ENCODE assay signal across 9 cellular contexts in the genomic region with DNA sequence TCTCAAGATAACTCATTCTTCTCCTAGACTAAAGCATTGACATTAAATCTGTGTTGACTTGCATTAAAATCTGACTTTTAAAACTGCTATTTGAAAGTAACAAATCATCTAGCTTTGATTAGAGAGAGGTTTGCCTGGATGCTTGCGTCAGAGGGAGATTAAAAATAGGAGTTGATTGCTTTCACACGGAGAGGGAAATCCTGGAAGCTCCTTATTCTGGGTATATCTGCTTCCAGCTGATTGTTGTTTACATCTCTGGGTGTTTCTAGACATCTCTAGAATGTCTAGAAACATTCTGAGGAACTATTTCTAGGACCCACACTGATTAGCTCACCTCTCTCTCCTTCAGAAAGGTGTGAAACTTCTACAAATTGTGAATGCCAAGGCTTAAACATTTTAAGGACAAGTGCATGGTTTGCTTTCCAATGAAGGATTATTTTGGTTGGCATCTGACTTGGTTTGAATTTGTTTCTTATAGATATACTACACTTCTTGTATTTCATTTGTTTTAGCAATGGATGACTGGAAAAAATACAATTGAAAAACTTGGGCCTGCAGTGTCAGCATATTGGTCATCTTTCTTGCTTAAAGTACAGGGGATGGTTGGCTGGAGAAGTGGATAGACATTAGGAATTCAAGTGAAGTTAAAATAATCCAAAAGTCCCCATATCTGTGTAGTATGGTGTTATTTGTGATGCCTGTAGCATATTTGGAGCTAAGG. TPM values are rescaled to one million over a fixed set of nuclear protein-coding genes. Genes with fewer than 3 reads are reported as not detected.
A peak's percentile ranks its signal among the peaks of the same experiment; 100 is the strongest.
DNase-seq lines count a peak whose midpoint lies in the region; ATAC-seq and TF ChIP-seq lines count a peak whose summit lies in the region.
"Had no signal": no experiment of that assay in that cellular context is flagged by ENCODE, and none has a peak within 500 bp of the region (broad histone marks: within the 10 kb centered on the region; RNA-seq: fewer than 3 reads in every experiment).

No MANE protein-coding gene starts in this region.

- dilution Hi-C loops in mammary epithelial cell (cut with HindIII; ENCODE audit: low sequenced_read_pairs) = no loop called here

- no peak overlapping the region for H2AFZ ChIP-seq in mammary epithelial cell (ENCODE audit: low read depth, low read length)

- peak overlapping the region; percentile 86 for H3K4me2 ChIP-seq in mammary epithelial cell (ENCODE audit: insufficient read depth, low read depth, low read length)

- H3K4me3 ChIP-seq in heart left ventricle (peak overlapping the region in 9 of 12 donors; percentile 69 to 97 (median 79)), mammary epithelial cell (replicated peaks in 1 of 3; ENCODE audit: insufficient read depth in 1 of 3, low read depth in 2 of 3, low read length in 3 of 3) (peak overlapping the region; percentile 73 to 97 (median 92)), mesodermal cell (ENCODE audit: extremely low read depth, insufficient read depth, low read length, poor library complexity, severe bottlenecking) (peak overlapping the region; percentile 89), transverse colon (peak overlapping the region in 3 of 4 donors; percentile 68 to 80 (median 78))

- H4K20me1 ChIP-seq in mammary epithelial cell (ENCODE audit: insufficient read depth, low read length) = no peaks in the 10 kb centered on the region

- H3K9me3 ChIP-seq in heart left ventricle (no peaks in the 10 kb centered on the region), mammary epithelial cell (replicated peaks; ENCODE audit: insufficient read depth, low read length) (no peaks in the 10 kb centered on the region), mesodermal cell (ENCODE audit: control insufficient read depth, low read length) (no peaks in the 10 kb centered on the region), transverse colon (no peaks in the 10 kb centered on the region)

- in situ Hi-C loops in mammary epithelial cell (cut with MboI; ENCODE audit: low sequenced_read_pairs in 2 of 2) (loop anchor here in 1 of 2 donors (5.0 kb wide), 2 partner anchors 65 to 130 kb away; no protein-coding TSS in a partner anchor), transverse colon (cut with MboI; ENCODE audit: low pct_ligation_motif_present in 1 of 4, low pct_unique_long_range_greater_than_20kb in 1 of 4, low sequenced_read_pairs in 3 of 4) (loop anchor here in 3 of 4 donors (5.0 to 10.0 kb wide), 2 partner anchors 128 to 130 kb away; no protein-coding TSS in a partner anchor)

- H3K27me3 ChIP-seq in heart left ventricle = no peaks in the 10 kb centered on the region
- H3K27me3 ChIP-seq in mammary epithelial cell (ENCODE audit: insufficient read depth, low read length) = no peaks in the 10 kb centered on the region
- H3K27me3 ChIP-seq in transverse colon = no peaks in the 10 kb centered on the region

- 5 to 11% (median 8%) methylated on average over 2 of the region's 2 CpGs for WGBS in heart left ventricle, 4 donors
- WGBS in mammary epithelial cell (ENCODE audit: low coverage, missing lambda C conversion rate) = 5% methylated on average over 2 of the region's 2 CpGs
- 55 to 93% methylated on average over 2 of the region's 2 CpGs for WGBS in mesodermal cell (ENCODE audit: insufficient coverage in 2 of 2), 2 experiments
- WGBS in transverse colon (ENCODE audit: low coverage in 1 of 2), 2 donors = 16 to 41% methylated on average over 2 of the region's 2 CpGs

- H3K27ac ChIP-seq in heart left ventricle (peak overlapping the region in 9 of 12 donors; percentile 87 to 98 (median 94)), mammary epithelial cell (ENCODE audit: insufficient read depth, low read depth, low read length) (peak overlapping the region; percentile 95), mesodermal cell (ENCODE audit: low read depth, low read length, severe bottlenecking) (no peak overlapping the region), transverse colon (peak overlapping the region; percentile 92 to 99 (median 93))

- no peak for TF ChIP-seq POLR2A in heart left ventricle (IDR thresholded peaks at IDR 0.05)
- no peak for TF ChIP-seq POLR2A in transverse colon (IDR thresholded peaks at IDR 0.05)

- peaks cover 70% of the 10 kb centered on the region for H3K79me2 ChIP-seq in mammary epithelial cell (ENCODE audit: insufficient read depth, low read length)

- ATAC-seq in heart left ventricle (no peak), Right ventricle myocardium inferior (no peak)

- no peak for TF ChIP-seq EP300 in transverse colon (IDR thresholded peaks at IDR 0.05; ENCODE audit: low read depth)

- H3K36me3 ChIP-seq in heart left ventricle (no peaks in the 10 kb centered on the region), mammary epithelial cell (ENCODE audit: insufficient read depth, low read length) (no peaks in the 10 kb centered on the region), mesodermal cell (ENCODE audit: control insufficient read depth, insufficient read depth, low read length) (peaks cover 3% of the 10 kb centered on the region), transverse colon (no peaks in the 10 kb centered on the region)

- TF ChIP-seq CTCF in heart left ventricle (IDR thresholded peaks at IDR 0.05) (no peak), mammary epithelial cell (conservative IDR thresholded peaks at IDR 0.05 in 1 of 2, IDR thresholded peaks at IDR 0.05 in 1 of 2; ENCODE audit: extremely low read depth in 1 of 2, insufficient read depth in 1 of 2, low read depth in 1 of 2, low read length in 2 of 2) (no peak), transverse colon (IDR thresholded peaks at IDR 0.05) (no peak)

- H3K9ac ChIP-seq in mammary epithelial cell (ENCODE audit: insufficient read depth, low read length) = peak overlapping the region; percentile 95

- intact Hi-C loops in heart left ventricle (cut with DNase I) (loop anchor here in 7 of 10 donors (5.0 to 10.0 kb wide), 5 partner anchors 60 to 838 kb away; a partner anchor contains a TSS), Right ventricle myocardium inferior (cut with DNase I) (loop anchor here (5.0 kb wide), 1 partner anchor 220 kb away; no protein-coding TSS in a partner anchor), mammary epithelial cell (cut with micrococcal nuclease) (loop anchor here (1.0 to 10.0 kb wide), 2 partner anchors 318 to 521 kb away; no protein-coding TSS in a partner anchor), transverse colon (cut with DNase I; ENCODE audit: low total_unique reads) (no loop called here)

- H3K4me1 ChIP-seq in heart left ventricle (peaks cover 15 to 58% (median 46%) of the 10 kb centered on the region in 12 donors), mammary epithelial cell (ENCODE audit: insufficient read depth, low read length) (peaks cover 23% of the 10 kb centered on the region), mesodermal cell (ENCODE audit: control insufficient read depth, insufficient read depth, low read length, poor library complexity, severe bottlenecking) (peaks cover 27% of the 10 kb centered on the region), transverse colon (peaks cover 26 to 54% (median 38%) of the 10 kb centered on the region in 4 donors)

- CTCF ChIA-PET in mammary epithelial cell (lab: Charles Lee; ENCODE audit: low non-redundant PET) = no interaction called here

- no TSS peak for BruUV-seq in mammary epithelial cell (replicated peaks; lab: Mats Ljungman, UMichigan)

- DNase-seq in heart left ventricle (no peak), Right ventricle myocardium inferior (ENCODE audit: missing footprints) (no peak), mammary epithelial cell (no peak), transverse colon (no peak), NCI-H187 (lab: John Stamatoyannopoulos, UW) (no peak)
- no peak for DNase-seq in activated effector memory CD4-positive, alpha-beta T cell treated with Interleukin-2 at 50 U/mL for 16 hours
- DNase-seq in stimulated activated CD4-positive, alpha-beta T cell treated with anti-CD3 and anti-CD28 coated beads, Interleukin-15, amount 100 ng/mL, for 24 hours = no peak
- DNase-seq: cerebellar nuclear complex had no signal

RNA-seq across cellular contexts. Expression of a gene that starts 2.1 kb away (rescaled TPM):
- total RNA-seq in heart left ventricle = 10 to 100 TPM; 12.0 to 25.0 (median 17.3) TPM
- 1 to 10 TPM; 3.4 to 7.4 TPM for polyA plus RNA-seq in heart left ventricle
- 9.4 TPM for total RNA-seq in Right ventricle myocardium inferior
- total RNA-seq in mammary epithelial cell = 10 to 100 TPM; 34.8 to 98.0 TPM
- polyA plus RNA-seq in mammary epithelial cell = 17.1 TPM
- polyA minus RNA-seq in mammary epithelial cell = 82.0 TPM
- 23.4 TPM for polyA plus RNA-seq in mesodermal cell (2013, experiment 1 of 2)
- 21.9 TPM for polyA plus RNA-seq in mesodermal cell (2013, experiment 2 of 2)
- total RNA-seq in transverse colon = 100 to 1,000 TPM in 1 of 4 donors, 10 to 100 TPM in 3; 40.0 to 129 (median 57.9) TPM
